Comparison of ENCODE assay signal across 17 cellular contexts in the genomic region with DNA sequence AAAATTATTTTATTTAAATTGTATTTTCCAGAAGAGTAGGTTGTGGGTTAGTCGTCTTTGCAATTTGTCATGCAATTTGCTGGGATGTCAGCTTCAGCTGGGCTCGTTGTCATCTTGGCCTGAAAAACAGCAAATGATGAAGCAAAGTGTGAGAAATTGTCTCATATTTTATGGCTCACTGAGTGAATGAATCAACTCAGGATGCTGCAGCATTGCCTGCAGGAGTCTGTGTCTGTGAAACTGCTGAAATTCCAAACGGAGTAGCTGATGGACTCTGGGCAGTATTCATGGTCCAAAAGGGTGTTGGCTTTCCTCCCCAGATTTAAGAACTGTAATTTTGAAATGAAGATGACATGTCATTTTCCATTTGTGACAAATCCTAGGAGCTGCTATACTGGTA. TPM values are rescaled to one million over a fixed set of nuclear protein-coding genes. Genes with fewer than 3 reads are reported as not detected.
DNase-seq lines count a peak whose midpoint lies in the region; ATAC-seq and TF ChIP-seq lines count a peak whose summit lies in the region.
"Had no signal": no experiment of that assay in that cellular context is flagged by ENCODE, and none has a peak within 500 bp of the region (broad histone marks: within the 10 kb centered on the region; RNA-seq: fewer than 3 reads in every experiment).

No MANE protein-coding gene starts in this region.

- DNase-seq in EL (peak; percentile 21), PC-3 (peak; percentile 47), fibroblast of gingiva (ENCODE audit: low read depth) (peak; percentile 52), psoas muscle (no peak), mesendoderm (no peak)
- DNase-seq: activated CD4-positive, alpha-beta T cell treated with anti-CD3 and anti-CD28 coated beads, Interleukin-2, amount 10 ng/mL, durations not matched to agents 7 days and 5 days; activated T-cell treated with anti-CD3 and anti-CD28 coated beads, Interleukin-2, amount 50 U/mL, for 72 hours; amniotic stem cell; C1 segment of cervical spinal cord; midbrain; NCI-H2081; NCI-H748 treated with DMSO at 0.1 percent for 48 hours; nucleus accumbens; T1000 had no signal

- no peak overlapping the region for H2BK5ac ChIP-seq in mesendoderm (ENCODE audit: low read length)

- H4K20me1 ChIP-seq in PC-3 (ENCODE audit: low read length) = no peaks in the 10 kb centered on the region

- no TSS peak for BruUV-seq in PC-3 (replicated peaks; lab: Mats Ljungman, UMichigan)

- H3K9me2 ChIP-seq in PC-3 (replicated peaks; ENCODE audit: low read length) = no peaks in the 10 kb centered on the region

- no peaks in the 10 kb centered on the region for H3F3A ChIP-seq in PC-3 (ENCODE audit: low read length, unreplicated experiment)

- no peak overlapping the region for H4K5ac ChIP-seq in mesendoderm (ENCODE audit: low read length)

- intact Hi-C loops in PC-3 (cut with micrococcal nuclease) (no loop called here), psoas muscle (cut with DNase I) (no loop called here)

- H3K4me1 ChIP-seq in PC-3 (ENCODE audit: insufficient read depth, low read length) (peaks cover 9% of the 10 kb centered on the region; the same call in 1 of the 2 replicates), psoas muscle (peaks cover 7% of the 10 kb centered on the region), mesendoderm (ENCODE audit: control insufficient read depth, low read depth, low read length) (no peaks in the 10 kb centered on the region)

- H3K4me3 ChIP-seq in PC-3 (ENCODE audit: low read length) (no peak overlapping the region), psoas muscle (no peak overlapping the region), mesendoderm (ENCODE audit: low read length) (no peak overlapping the region)
- H3K4me3 ChIP-seq: thoracic aorta had no signal

- H3K23ac ChIP-seq in mesendoderm (ENCODE audit: low read length) = no peak overlapping the region

- 28 to 48% (median 34%) methylated on average over 3 of the region's 3 CpGs for WGBS in psoas muscle, 3 donors
- WGBS in mesendoderm (ENCODE audit: extremely low coverage, insufficient coverage, low lambda C conversion rate) = no CpG with 5 or more reads among the region's 3 CpGs

- POLR2A ChIA-PET in PC-3 (lab: Charles Lee; ENCODE audit: unreplicated experiment) = no interaction called here

- H2BK15ac ChIP-seq in mesendoderm (replicated peaks; ENCODE audit: low read depth) = no peak overlapping the region

- H3K27me3 ChIP-seq in PC-3 (ENCODE audit: low read length) = no peaks in the 10 kb centered on the region
- H3K27me3 ChIP-seq in psoas muscle (ENCODE audit: insufficient read depth in 3 of 3, low read length in 2 of 3) = no peaks in the 10 kb centered on the region
- H3K27me3 ChIP-seq in mesendoderm (ENCODE audit: insufficient read depth, low read length, poor library complexity) = no peaks in the 10 kb centered on the region

- H3K4me2 ChIP-seq in PC-3 (ENCODE audit: low read length) (no peak overlapping the region), mesendoderm (ENCODE audit: low read length) (no peak overlapping the region)

- H2BK120ac ChIP-seq in mesendoderm (ENCODE audit: low read depth, low read length) = no peak overlapping the region

- H3K9ac ChIP-seq in PC-3 (ENCODE audit: low read length) (no peak overlapping the region), mesendoderm (ENCODE audit: low read length) (no peak overlapping the region)

- H3K36me3 ChIP-seq in PC-3 (ENCODE audit: low read depth, low read length) (no peaks in the 10 kb centered on the region), psoas muscle (ENCODE audit: insufficient read depth in 1 of 2, low read depth in 1 of 2) (no peaks in the 10 kb centered on the region), mesendoderm (ENCODE audit: control insufficient read depth, insufficient read depth, low read length) (no peaks in the 10 kb centered on the region)
- H3K36me3 ChIP-seq: thoracic aorta had no signal

- ATAC-seq in PC-3 (peak; percentile 86), psoas muscle (peak in 3 of 4 donors; percentile 46 to 60 (median 59)), GM21737 (IDR thresholded peaks at IDR 0.05; ENCODE audit: unreplicated experiment) (no peak), GM21717 (IDR thresholded peaks at IDR 0.05; ENCODE audit: unreplicated experiment) (no peak)
- ATAC-seq: activated T-cell treated with anti-CD3 and anti-CD28 coated beads, Interleukin-2, amount 50 U/mL, for 72 hours had no signal

- H3K9me3 ChIP-seq in PC-3 (ENCODE audit: low read length) = no peaks in the 10 kb centered on the region
- H3K9me3 ChIP-seq in psoas muscle = no peaks in the 10 kb centered on the region
- H3K9me3 ChIP-seq: thoracic aorta had no signal

- H3K56ac ChIP-seq in mesendoderm (ENCODE audit: low read length) = no peak overlapping the region

- peak overlapping the region; percentile 8; the same call in 1 of the 2 replicates for H2AFZ ChIP-seq in PC-3 (ENCODE audit: low read length)

- no peak overlapping the region for H2AK5ac ChIP-seq in mesendoderm (ENCODE audit: low read length)

- no peak overlapping the region for H3K4ac ChIP-seq in mesendoderm (ENCODE audit: low read depth, low read length)

- H3K79me2 ChIP-seq in PC-3 (ENCODE audit: low read length) = no peaks in the 10 kb centered on the region
- no peaks in the 10 kb centered on the region for H3K79me2 ChIP-seq in mesendoderm (ENCODE audit: control insufficient read depth, insufficient read depth, low read length)

- CTCF ChIA-PET in PC-3 (lab: Charles Lee) = no interaction called here

- no peak overlapping the region for H4K8ac ChIP-seq in mesendoderm (ENCODE audit: low read depth, low read length)

- H3K27ac ChIP-seq in PC-3 (ENCODE audit: low read length) = no peak overlapping the region
- H3K27ac ChIP-seq in psoas muscle = no peak overlapping the region
- no peak overlapping the region for H3K27ac ChIP-seq in mesendoderm (ENCODE audit: low read depth, low read length)

- TF ChIP-seq CTCF in PC-3 (conservative IDR thresholded peaks at IDR 0.05; ENCODE audit: low read depth, low read length) = no peak
- TF ChIP-seq CTCF in psoas muscle (IDR thresholded peaks at IDR 0.05) = no peak

- H3K18ac ChIP-seq in mesendoderm (ENCODE audit: low read length) = no peak overlapping the region

- H3K79me1 ChIP-seq in mesendoderm (ENCODE audit: low read length) = no peaks in the 10 kb centered on the region

RNA-seq across cellular contexts. Expression of a gene that starts 37.2 kb away (rescaled TPM):
- total RNA-seq in PC-3 (2014; rRNA removed) (360 and 477 TPM in 2 replicates), psoas muscle (1 to 10 TPM in 1 of 4 donors, under 1 TPM in 2, not detected in 1; 0.21 to 8.1 (median 0.52) TPM)
- polyA plus RNA-seq in psoas muscle = 1 to 10 TPM in 1 of 3 donors, under 1 TPM in 2; 0.21 to 2.8 (median 0.25) TPM
- not detected for polyA plus RNA-seq in mesendoderm (2013, experiment 1 of 2)
- not detected for polyA plus RNA-seq in mesendoderm (2013, experiment 2 of 2)

RNA-seq across cellular contexts. Expression of a gene that starts 58.9 kb away (rescaled TPM):
- total RNA-seq in PC-3 (2014; rRNA removed) = 23.4 and 25.7 TPM in 2 replicates
- total RNA-seq in psoas muscle = under 1 TPM in 2 of 4 donors, not detected in 2; 0.21 to 0.54 TPM
- under 1 TPM in 2 of 3 donors, not detected in 1; 0.04 to 0.07 TPM for polyA plus RNA-seq in psoas muscle
- polyA plus RNA-seq in mesendoderm (2013, experiment 1 of 2) = 1.2 TPM
- 1.4 TPM for polyA plus RNA-seq in mesendoderm (2013, experiment 2 of 2)
- total RNA-seq: activated CD4-positive, alpha-beta T cell treated with anti-CD3 and anti-CD28 coated beads, Interleukin-2, amount 10 ng/mL, durations not matched to agents 7 days and 5 days; activated T-cell treated with anti-CD3 and anti-CD28 coated beads, Interleukin-2, amount 50 U/mL, for 72 hours; thoracic aorta had no signal

Comparison
In these comparisons a context has a peak if more than half of its experiments do, and no peak if none do; other contexts are left out.
1. DNase-seq: peak in EL (single experiment), PC-3 (single experiment) and fibroblast of gingiva (single experiment); none in psoas muscle (0 of 2) and mesendoderm (single experiment).
2. ATAC-seq: peak in PC-3 (single experiment) and psoas muscle (3 of 4); none in GM21737 (single experiment) and GM21717 (single experiment).
3. RNA of a gene that starts 37.2 kb away (total RNA-seq): 360 to 477 TPM in PC-3; 0.21 to 8.1 TPM in psoas muscle; every median in the first group is over 10 times any median in the second.
4. RNA of a gene that starts 58.9 kb away (total RNA-seq): 23.4 to 25.7 TPM in PC-3; 0.21 to 0.54 TPM in psoas muscle; every median in the first group is over 10 times any median in the second.